ENCODE assay signal across 9 cellular contexts in the genomic region with DNA sequence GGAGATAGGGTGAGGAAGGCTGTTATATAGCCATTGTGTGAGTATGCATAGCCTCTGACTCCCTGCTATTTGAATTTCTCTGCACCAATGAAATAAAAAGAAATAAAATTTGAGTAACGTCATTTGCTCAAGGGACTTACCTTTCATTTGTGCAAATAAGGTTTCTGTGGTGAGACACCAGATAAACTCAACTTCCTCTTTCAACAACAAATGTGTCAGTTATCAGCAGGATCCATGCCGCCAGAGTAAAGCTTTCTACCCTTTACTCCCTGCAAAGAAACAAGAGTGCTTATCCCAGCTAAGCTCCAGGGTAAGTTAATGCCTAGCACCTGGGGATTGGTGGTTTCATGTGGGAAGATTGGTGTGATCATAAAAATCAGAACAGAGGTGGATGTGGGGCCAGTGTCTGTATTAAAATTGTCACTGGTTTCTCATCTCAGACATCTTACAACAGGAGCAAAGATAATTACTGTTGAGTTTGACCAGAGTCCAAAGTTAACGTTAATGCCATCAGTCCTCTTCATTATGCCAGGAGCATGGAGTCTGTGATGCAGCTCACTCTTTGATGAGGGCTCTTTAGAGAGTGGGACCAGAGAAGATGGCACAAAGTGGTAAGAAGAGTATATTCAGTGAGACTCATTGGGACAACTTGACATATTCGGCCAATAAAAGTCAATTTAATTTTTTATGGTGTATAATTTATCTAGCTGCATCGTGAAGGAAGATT. TPM values are rescaled to one million over a fixed set of nuclear protein-coding genes. Genes with fewer than 3 reads are reported as not detected.
DNase-seq lines count a peak whose midpoint lies in the region; ATAC-seq and TF ChIP-seq lines count a peak whose summit lies in the region.
"Had no signal": no experiment of that assay in that cellular context is flagged by ENCODE, and none has a peak within 500 bp of the region (broad histone marks: within the 10 kb centered on the region; RNA-seq: fewer than 3 reads in every experiment).

A gene with protein sequence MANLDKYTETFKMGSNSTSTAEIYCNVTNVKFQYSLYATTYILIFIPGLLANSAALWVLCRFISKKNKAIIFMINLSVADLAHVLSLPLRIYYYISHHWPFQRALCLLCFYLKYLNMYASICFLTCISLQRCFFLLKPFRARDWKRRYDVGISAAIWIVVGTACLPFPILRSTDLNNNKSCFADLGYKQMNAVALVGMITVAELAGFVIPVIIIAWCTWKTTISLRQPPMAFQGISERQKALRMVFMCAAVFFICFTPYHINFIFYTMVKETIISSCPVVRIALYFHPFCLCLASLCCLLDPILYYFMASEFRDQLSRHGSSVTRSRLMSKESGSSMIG (plus strand): TSS at position 206 of the 727 bp plus-strand sequence. CDS start 15,130 bp downstream, outside the sequence.

- H3F3A ChIP-seq in DOHH2 (ENCODE audit: control insufficient read depth, insufficient read depth) = peaks cover 13% of the 10 kb centered on the region

- H3K27me3 ChIP-seq in DOHH2 (ENCODE audit: control insufficient read depth, low read length) (no peaks in the 10 kb centered on the region), WERI-Rb-1 (ENCODE audit: insufficient read depth, low read depth, severe bottlenecking) (peaks cover 11% of the 10 kb centered on the region), endodermal cell (ENCODE audit: control insufficient read depth, insufficient read depth, low read length, poor library complexity, severe bottlenecking) (no peaks in the 10 kb centered on the region)

- ATAC-seq in GM19438 (IDR thresholded peaks at IDR 0.05; ENCODE audit: low read depth, unreplicated experiment) = peak; percentile 67
- peak; percentile 63 for ATAC-seq in HG03442 (IDR thresholded peaks at IDR 0.05; ENCODE audit: unreplicated experiment)
- ATAC-seq in activated CD8-positive, alpha-beta T cell treated with anti-CD3 and anti-CD28 coated beads, Interleukin-2, amount 10 ng/mL, durations not matched to agents 7 days and 5 days = peak; percentile 85

- H3K4me2 ChIP-seq in DOHH2 (ENCODE audit: low read length) = peak within 1 kb of the TSS; percentile 64

- H3K9ac ChIP-seq in endodermal cell (ENCODE audit: extremely low read depth, low read length, poor library complexity, severe bottlenecking) = no peak within 1 kb of the TSS
- H3K9ac ChIP-seq: parathyroid adenoma had no signal

- H3K4me3 ChIP-seq in DOHH2 (ENCODE audit: low read length) (peak within 1 kb of the TSS; percentile 65), WERI-Rb-1 (ENCODE audit: low read depth, low read length) (no peak within 1 kb of the TSS), endodermal cell (ENCODE audit: low read length) (no peak within 1 kb of the TSS)

- peak; percentile 42 for DNase-seq in activated CD8-positive, alpha-beta T cell treated with anti-CD3 and anti-CD28 coated beads, Interleukin-2, amount 10 ng/mL, durations not matched to agents 7 days and 5 days
- no peak for DNase-seq in DMS53 (lab: John Stamatoyannopoulos, UW)
- no peak for DNase-seq in HEK293T (ENCODE audit: extremely low spot score)
- no peak for DNase-seq in WERI-Rb-1
- DNase-seq in endodermal cell = no peak

- CTCF ChIA-PET in activated CD8-positive, alpha-beta T cell treated with anti-CD3 and anti-CD28 coated beads, Interleukin-2, amount 10 ng/mL, durations not matched to agents 7 days and 5 days (lab: Charles Lee) = interaction anchor here (1.0 to 3.0 kb wide), 3 partner anchors 12 to 389 kb away, joined by 3 to 13 read pairs (median 3); no protein-coding TSS in a partner anchor
- CTCF ChIA-PET in HEK293T (lab: Yijun Ruan, JAX) = no interaction called here

- POLR2A ChIA-PET in activated CD8-positive, alpha-beta T cell treated with anti-CD3 and anti-CD28 coated beads, Interleukin-2, amount 10 ng/mL, durations not matched to agents 7 days and 5 days (lab: Charles Lee) = interaction anchor here (1.0 to 3.1 kb wide), 8 partner anchors 14 to 236 kb away, joined by 3 to 15 read pairs (median 4); a partner anchor contains a TSS
- POLR2A ChIA-PET in HEK293T (lab: Yijun Ruan, JAX) = no interaction called here

- 80% methylated on average over 5 of the region's 5 CpGs; no CpG with 5 or more reads in 1 of the 2 experiments for WGBS in endodermal cell (ENCODE audit: insufficient coverage in 1 of 2, insufficient read length in 1 of 2), 2 experiments

- peaks cover 50% of the 10 kb centered on the region for H3K4me1 Mint-ChIP-seq in activated CD8-positive, alpha-beta T cell treated with anti-CD3 and anti-CD28 coated beads, Interleukin-2, amount 10 ng/mL, durations not matched to agents 7 days and 5 days (ENCODE audit: low read depth)
- peaks cover 4% of the 10 kb centered on the region for H3K4me1 Mint-ChIP-seq in endodermal cell

- H3K27ac ChIP-seq in DOHH2 (ENCODE audit: low read depth, low read length) (peak within 1 kb of the TSS; percentile 24; the same call in 1 of the 2 replicates), WERI-Rb-1 (no peak within 1 kb of the TSS), endodermal cell (ENCODE audit: low read depth, low read length) (no peak within 1 kb of the TSS)
- H3K27ac ChIP-seq: parathyroid adenoma had no signal

- no peaks in the 10 kb centered on the region for H3K79me2 ChIP-seq in DOHH2 (ENCODE audit: control insufficient read depth, low read length)
- H3K79me2 ChIP-seq: parathyroid adenoma had no signal

- no peaks in the 10 kb centered on the region for H3K9me3 Mint-ChIP-seq in activated CD8-positive, alpha-beta T cell treated with anti-CD3 and anti-CD28 coated beads, Interleukin-2, amount 10 ng/mL, durations not matched to agents 7 days and 5 days (ENCODE audit: insufficient read depth)
- peaks cover 51% of the 10 kb centered on the region for H3K9me3 Mint-ChIP-seq in endodermal cell

- peak within 1 kb of the TSS; percentile 98 for H3K27ac Mint-ChIP-seq in activated CD8-positive, alpha-beta T cell treated with anti-CD3 and anti-CD28 coated beads, Interleukin-2, amount 10 ng/mL, durations not matched to agents 7 days and 5 days
- H3K27ac Mint-ChIP-seq in endodermal cell = no peak within 1 kb of the TSS

- peaks cover 49% of the 10 kb centered on the region for H3K36me3 Mint-ChIP-seq in activated CD8-positive, alpha-beta T cell treated with anti-CD3 and anti-CD28 coated beads, Interleukin-2, amount 10 ng/mL, durations not matched to agents 7 days and 5 days (ENCODE audit: low read depth)
- H3K36me3 Mint-ChIP-seq in endodermal cell (ENCODE audit: low read depth) = no peaks in the 10 kb centered on the region

- H3K36me3 ChIP-seq in DOHH2 (ENCODE audit: control insufficient read depth, low read length) (no peaks in the 10 kb centered on the region), WERI-Rb-1 (no peaks in the 10 kb centered on the region), endodermal cell (ENCODE audit: control insufficient read depth, insufficient read depth, low read length) (no peaks in the 10 kb centered on the region)

- H3K4me3 Mint-ChIP-seq in activated CD8-positive, alpha-beta T cell treated with anti-CD3 and anti-CD28 coated beads, Interleukin-2, amount 10 ng/mL, durations not matched to agents 7 days and 5 days = peak within 1 kb of the TSS; percentile 97
- H3K4me3 Mint-ChIP-seq in endodermal cell = no peak within 1 kb of the TSS

- no peaks in the 10 kb centered on the region for H3K27me3 Mint-ChIP-seq in activated CD8-positive, alpha-beta T cell treated with anti-CD3 and anti-CD28 coated beads, Interleukin-2, amount 10 ng/mL, durations not matched to agents 7 days and 5 days (ENCODE audit: low read depth)
- no peaks in the 10 kb centered on the region for H3K27me3 Mint-ChIP-seq in endodermal cell (ENCODE audit: insufficient read depth)

- H4K20me1 ChIP-seq in DOHH2 (ENCODE audit: control insufficient read depth, insufficient read depth, low read depth, low read length) = no peaks in the 10 kb centered on the region

- H3K9me3 ChIP-seq in DOHH2 (ENCODE audit: control insufficient read depth, insufficient read depth, low read length) = no peaks in the 10 kb centered on the region
- no peaks in the 10 kb centered on the region for H3K9me3 ChIP-seq in WERI-Rb-1 (ENCODE audit: severe bottlenecking)
- peaks cover 8% of the 10 kb centered on the region for H3K9me3 ChIP-seq in endodermal cell (ENCODE audit: control insufficient read depth, low read length)

- peaks cover 66% of the 10 kb centered on the region for H3K4me1 ChIP-seq in DOHH2 (ENCODE audit: control insufficient read depth, low read length)
- no peaks in the 10 kb centered on the region for H3K4me1 ChIP-seq in endodermal cell (ENCODE audit: control insufficient read depth, insufficient read depth, low read length)
- H3K4me1 ChIP-seq: parathyroid adenoma had no signal

- H3K9me2 ChIP-seq in DOHH2 (replicated peaks; ENCODE audit: control insufficient read depth, low read length) = no peaks in the 10 kb centered on the region

- TF ChIP-seq CTCF in DOHH2 (IDR thresholded peaks at IDR 0.05; ENCODE audit: low read depth, low read length, poor library complexity, severe bottlenecking) (no peak), WERI-Rb-1 (IDR thresholded peaks at IDR 0.05; ENCODE audit: low read depth, low read length) (no peak), endodermal cell (conservative IDR thresholded peaks at IDR 0.05) (no peak)

TF ChIP-seq in HEK293T, 16 proteins besides CTCF, POLR2A, EP300 and RAD21 (continues in another document):
- no peak for TF ChIP-seq BHLHE40 (IDR thresholded peaks at IDR 0.05; ENCODE audit: borderline replicate concordance)
- no peak for TF ChIP-seq SUZ12 (IDR thresholded peaks at IDR 0.05)
- no peak for TF ChIP-seq ELF4 (IDR thresholded peaks at IDR 0.05)
- TF ChIP-seq TARDBP (IDR thresholded peaks at IDR 0.05) = no peak
- no peak for TF ChIP-seq L3MBTL2 (conservative IDR thresholded peaks at IDR 0.05)
- no peak for TF ChIP-seq CTBP1 (IDR thresholded peaks at IDR 0.05; ENCODE audit: borderline replicate concordance)
- no peak for TF ChIP-seq ZNF384 (IDR thresholded peaks at IDR 0.05)
- TF ChIP-seq SP1 (IDR thresholded peaks at IDR 0.05) = no peak
- TF ChIP-seq HDGF (IDR thresholded peaks at IDR 0.05; ENCODE audit: borderline replicate concordance) = no peak
- TF ChIP-seq, protein P1, sequence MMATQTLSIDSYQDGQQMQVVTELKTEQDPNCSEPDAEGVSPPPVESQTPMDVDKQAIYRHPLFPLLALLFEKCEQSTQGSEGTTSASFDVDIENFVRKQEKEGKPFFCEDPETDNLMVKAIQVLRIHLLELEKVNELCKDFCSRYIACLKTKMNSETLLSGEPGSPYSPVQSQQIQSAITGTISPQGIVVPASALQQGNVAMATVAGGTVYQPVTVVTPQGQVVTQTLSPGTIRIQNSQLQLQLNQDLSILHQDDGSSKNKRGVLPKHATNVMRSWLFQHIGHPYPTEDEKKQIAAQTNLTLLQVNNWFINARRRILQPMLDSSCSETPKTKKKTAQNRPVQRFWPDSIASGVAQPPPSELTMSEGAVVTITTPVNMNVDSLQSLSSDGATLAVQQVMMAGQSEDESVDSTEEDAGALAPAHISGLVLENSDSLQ (IDR thresholded peaks at IDR 0.05) = no peak
- TF ChIP-seq FOXM1 (IDR thresholded peaks at IDR 0.05; ENCODE audit: borderline replicate concordance) = no peak
- no peak for TF ChIP-seq FOXK2 (IDR thresholded peaks at IDR 0.05)

RNA-seq across cellular contexts. Expression of the gene that starts here (rescaled TPM):
- total RNA-seq in activated CD8-positive, alpha-beta T cell treated with anti-CD3 and anti-CD28 coated beads, Interleukin-2, amount 10 ng/mL, durations not matched to agents 7 days and 5 days = 10 to 100 TPM; 48.8 to 49.8 TPM
- total RNA-seq in endodermal cell = under 1 TPM in 1 of 2 donors, not detected in 1; 0.33 TPM
- not detected for polyA plus RNA-seq in endodermal cell (2013, experiment 1 of 2)
- not detected for polyA plus RNA-seq in endodermal cell (2013, experiment 2 of 2)

Comparison
In these comparisons a context has a peak if more than half of its experiments do, and no peak if none do; other contexts are left out.
1. RNA of the gene that starts here (total RNA-seq): 48.8 to 49.8 TPM in activated CD8-positive, alpha-beta T cell treated with anti-CD3 and anti-CD28 coated beads, Interleukin-2, amount 10 ng/mL, durations not matched to agents 7 days and 5 days; 0.33 TPM in endodermal cell; every median in the first group is over 10 times any median in the second.
2. Peak in every context shown above with its lines, with median percentiles within 50 percentile points of each other: ATAC-seq.